In the genomic region with DNA sequence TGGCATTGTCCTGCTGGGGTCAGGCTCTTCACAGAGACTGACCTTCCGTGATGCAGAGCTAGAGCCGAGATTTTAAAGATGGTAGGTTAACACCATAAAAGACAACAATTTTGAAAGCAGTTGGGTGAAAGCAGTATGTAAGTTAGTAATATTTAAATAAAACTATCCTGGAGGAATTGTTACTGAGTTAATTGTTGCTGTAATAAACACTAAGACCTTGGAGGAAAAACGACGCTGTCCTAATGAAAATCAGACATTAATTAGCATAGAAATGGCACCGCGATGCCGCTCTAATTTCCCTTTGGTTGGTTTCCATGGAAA, we compare ENCODE assay signal across 9 cellular contexts. TPM values are rescaled to one million over a fixed set of nuclear protein-coding genes. Genes with fewer than 3 reads are reported as not detected.
A peak's percentile ranks its signal among the peaks of the same experiment; 100 is the strongest.
DNase-seq lines count a peak whose midpoint lies in the region; ATAC-seq and TF ChIP-seq lines count a peak whose summit lies in the region.
"Had no signal": no experiment of that assay in that cellular context is flagged by ENCODE, and none has a peak within 500 bp of the region (broad histone marks: within the 10 kb centered on the region; RNA-seq: fewer than 3 reads in every experiment).

No MANE protein-coding gene starts in this region.

- peak; percentile 63 for DNase-seq in NCI-H748 treated with DMSO at 0.1 percent for 48 hours (lab: John Stamatoyannopoulos, UW)
- DNase-seq in fibroblast of pulmonary artery (ENCODE audit: low read depth), result no peak
- DNase-seq in sigmoid colon, result no peak
- DNase-seq in effector CD4-positive, alpha-beta T cell, result no peak

- TF ChIP-seq CTCF in DOHH2 (IDR thresholded peaks at IDR 0.05; ENCODE audit: low read depth, low read length, poor library complexity, severe bottlenecking), result no peak
- TF ChIP-seq CTCF in fibroblast of pulmonary artery (IDR thresholded peaks at IDR 0.05; ENCODE audit: low read length, missing control alignments), result no peak
- no peak for TF ChIP-seq CTCF in sigmoid colon (IDR thresholded peaks at IDR 0.05)

- 25 to 33% methylated on average over 7 of the region's 7 CpGs for WGBS in sigmoid colon, 2 donors

- peak overlapping the region; percentile 88 for H3K4me2 ChIP-seq in DOHH2 (ENCODE audit: low read length)

- no peak for TF ChIP-seq POLR2A in sigmoid colon (IDR thresholded peaks at IDR 0.05)

- intact Hi-C loops in sigmoid colon (cut with DNase I), result no loop called here

- TF ChIP-seq EP300 in sigmoid colon (IDR thresholded peaks at IDR 0.05), result no peak

- peaks cover 4% of the 10 kb centered on the region; the same call in 1 of the 2 replicates for H4K20me1 ChIP-seq in DOHH2 (ENCODE audit: control insufficient read depth, insufficient read depth, low read depth, low read length)

- no peaks in the 10 kb centered on the region for H3K9me2 ChIP-seq in DOHH2 (replicated peaks; ENCODE audit: control insufficient read depth, low read length)

- H3K27ac ChIP-seq in DOHH2 (ENCODE audit: low read depth, low read length) (peak overlapping the region; percentile 89), sigmoid colon (peak overlapping the region; percentile 56 to 99 (median 98))

- H3K79me2 ChIP-seq in DOHH2 (ENCODE audit: control insufficient read depth, low read length), result peaks cover 51% of the 10 kb centered on the region

- H3K27me3 ChIP-seq in DOHH2 (ENCODE audit: control insufficient read depth, low read length) (no peaks in the 10 kb centered on the region), sigmoid colon (no peaks in the 10 kb centered on the region)

- no peaks in the 10 kb centered on the region for H3K9me3 ChIP-seq in DOHH2 (ENCODE audit: control insufficient read depth, insufficient read depth, low read length)
- H3K9me3 ChIP-seq in sigmoid colon, result no peaks in the 10 kb centered on the region

- H3K4me3 ChIP-seq in DOHH2 (ENCODE audit: low read length) (peak overlapping the region; percentile 95), fibroblast of pulmonary artery (replicated peaks; ENCODE audit: low read depth, low read length) (peak overlapping the region; percentile 82), sigmoid colon (peak overlapping the region; percentile 40 to 96 (median 86))

- H3K4me1 ChIP-seq in DOHH2 (ENCODE audit: control insufficient read depth, low read length) (peaks cover 24% of the 10 kb centered on the region), sigmoid colon (peaks cover 0 to 20% (median 13%) of the 10 kb centered on the region in 4 donors)

- H3F3A ChIP-seq in DOHH2 (ENCODE audit: control insufficient read depth, insufficient read depth), result peaks cover 3% of the 10 kb centered on the region; the same call in 1 of the 2 replicates

- ATAC-seq in GM18909 (IDR thresholded peaks at IDR 0.05; ENCODE audit: poor library complexity, unreplicated experiment) (no peak), HG03460 (IDR thresholded peaks at IDR 0.05; ENCODE audit: unreplicated experiment) (no peak), GM18868 (IDR thresholded peaks at IDR 0.05; ENCODE audit: unreplicated experiment) (no peak)

- peaks cover 36% of the 10 kb centered on the region for H3K36me3 ChIP-seq in DOHH2 (ENCODE audit: control insufficient read depth, low read length)
- H3K36me3 ChIP-seq in sigmoid colon, result no peaks in the 10 kb centered on the region

RNA-seq across cellular contexts. Expression of a gene that starts 0.7 kb away (rescaled TPM):
- 10 to 100 TPM; 11.9 to 25.5 (median 20.1) TPM for total RNA-seq in sigmoid colon
- polyA plus RNA-seq in sigmoid colon, result 10 to 100 TPM; 11.4 to 32.6 (median 11.8) TPM

RNA-seq across cellular contexts. Expression of a gene that starts 21.0 kb away (rescaled TPM):
- total RNA-seq in sigmoid colon, result 1 to 10 TPM; 1.4 to 4.3 (median 1.5) TPM
- under 1 TPM in 1 of 3 donors, not detected in 2; 0.35 TPM for polyA plus RNA-seq in sigmoid colon
- total RNA-seq: T-helper 2 cell treated with Interferon-gamma antibody and Interleukin-4, amounts not matched to agents 100 ng/mL and 5 ng/mL, for 36 hours had no signal

RNA-seq across cellular contexts. Expression of a gene that starts 32.2 kb away (rescaled TPM):
- 10 to 100 TPM; 44.6 to 59.2 (median 48.0) TPM for total RNA-seq in sigmoid colon
- polyA plus RNA-seq in sigmoid colon, result 100 to 1,000 TPM; 134 to 228 (median 145) TPM

RNA-seq across cellular contexts. Expression of a gene that starts 36.0 kb away (rescaled TPM):
- total RNA-seq in sigmoid colon, result 10 to 100 TPM; 14.8 to 49.7 (median 39.4) TPM
- 10 to 100 TPM; 15.7 to 27.0 (median 23.8) TPM for polyA plus RNA-seq in sigmoid colon

RNA-seq across cellular contexts. Expression of a gene that starts 45.8 kb away (rescaled TPM):
- 10 to 100 TPM; 11.4 to 15.3 (median 13.5) TPM for total RNA-seq in sigmoid colon
- 1 to 10 TPM in 2 of 3 donors, not detected in 1; 2.5 to 4.2 TPM for polyA plus RNA-seq in sigmoid colon
